Comparison of ENCODE assay signal across 11 cellular contexts in the genomic region with DNA sequence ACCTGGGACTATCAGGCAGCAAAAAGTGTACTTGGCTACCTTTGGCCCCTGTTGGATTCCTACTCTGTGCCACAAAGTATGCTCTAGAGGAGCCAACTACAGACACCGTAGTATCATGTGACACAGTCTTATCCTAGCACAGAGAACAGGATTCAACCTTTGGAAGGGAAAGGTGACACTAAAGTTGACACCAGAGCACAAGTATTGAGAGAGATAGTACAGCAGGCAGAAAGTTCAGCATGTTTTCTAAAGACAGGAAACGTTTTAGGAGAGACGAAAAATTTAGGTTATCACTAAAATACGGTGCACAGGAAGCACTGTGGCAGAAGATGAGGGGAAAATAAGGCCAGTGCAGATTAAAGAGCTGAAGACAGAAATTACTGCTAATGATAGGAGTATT. TPM values are rescaled to one million over a fixed set of nuclear protein-coding genes. Genes with fewer than 3 reads are reported as not detected.
DNase-seq lines count a peak whose midpoint lies in the region; ATAC-seq and TF ChIP-seq lines count a peak whose summit lies in the region.
"Had no signal": no experiment of that assay in that cellular context is flagged by ENCODE, and none has a peak within 500 bp of the region (broad histone marks: within the 10 kb centered on the region; RNA-seq: fewer than 3 reads in every experiment).

No MANE protein-coding gene starts in this region.

- intact Hi-C loops in spleen (cut with DNase I; ENCODE audit: low total_unique reads) = no loop called here

- no peak overlapping the region for H3K4me3 ChIP-seq in spleen

- no peaks in the 10 kb centered on the region for H3K27me3 ChIP-seq in spleen (replicated peaks in 1 of 7)

- H3K4me1 ChIP-seq in spleen = peaks cover 11 to 74% (median 42%) of the 10 kb centered on the region in 6 donors

- H3K9me3 Mint-ChIP-seq in activated naive CD8-positive, alpha-beta T cell treated with anti-CD3 and anti-CD28 coated beads, Interleukin-2, amount 10 ng/mL, durations not matched to agents 7 days and 5 days = peaks cover under 1% of the 10 kb centered on the region
- peaks cover 0 to under 1% (median 0%) of the 10 kb centered on the region in 6 donors for H3K9me3 Mint-ChIP-seq in immature natural killer cell

- WGBS in spleen, 5 donors = 33 to 46% (median 41%) methylated on average over 4 of the region's 4 CpGs

- H3K36me3 Mint-ChIP-seq in T-helper 17 cell (ENCODE audit: low read depth) = peaks cover 3% of the 10 kb centered on the region
- H3K36me3 Mint-ChIP-seq in activated naive CD8-positive, alpha-beta T cell treated with anti-CD3 and anti-CD28 coated beads, Interleukin-2, amount 10 ng/mL, durations not matched to agents 7 days and 5 days = peaks cover 28% of the 10 kb centered on the region
- peaks cover 1 to 4% (median 3%) of the 10 kb centered on the region in 3 donors for H3K36me3 Mint-ChIP-seq in immature natural killer cell

- peak overlapping the region; percentile 95 for H3K27ac Mint-ChIP-seq in T-helper 17 cell
- peak overlapping the region; percentile 84 for H3K27ac Mint-ChIP-seq in activated naive CD8-positive, alpha-beta T cell treated with anti-CD3 and anti-CD28 coated beads, Interleukin-2, amount 10 ng/mL, durations not matched to agents 7 days and 5 days
- peak overlapping the region; percentile 64 to 89 (median 77) for H3K27ac Mint-ChIP-seq in immature natural killer cell
- H3K27ac Mint-ChIP-seq: stimulated activated memory B cell treated with anti-CD40 and anti-IgM and Interleukin-4, amounts not matched to agents 10 μg/mL and 1 μg/mL and 100 μg/mL, for 72 hours had no signal

- H3K27me3 Mint-ChIP-seq in T-helper 17 cell (no peaks in the 10 kb centered on the region), immature natural killer cell (ENCODE audit: low read depth in 3 of 3) (no peaks in the 10 kb centered on the region)
- H3K27me3 Mint-ChIP-seq in activated naive CD8-positive, alpha-beta T cell treated with anti-CD3 and anti-CD28 coated beads, Interleukin-2, amount 10 ng/mL, durations not matched to agents 7 days and 5 days = no peaks in the 10 kb centered on the region
- H3K27me3 Mint-ChIP-seq: stimulated activated memory B cell treated with anti-CD40 and anti-IgM and Interleukin-4, amounts not matched to agents 10 μg/mL and 1 μg/mL and 100 μg/mL, for 72 hours had no signal

- H3K27ac ChIP-seq in spleen = peak overlapping the region in 7 of 8 donors; percentile 20 to 67 (median 49)

- peak; percentile 76 for ATAC-seq in T-helper 17 cell
- peak; percentile 70 for ATAC-seq in activated naive CD8-positive, alpha-beta T cell treated with anti-CD3 and anti-CD28 coated beads, Interleukin-2, amount 10 ng/mL, durations not matched to agents 7 days and 5 days (ENCODE audit: low read depth)
- ATAC-seq in GM19395 (IDR thresholded peaks at IDR 0.05; ENCODE audit: unreplicated experiment) = no peak

- POLR2A ChIA-PET in activated naive CD8-positive, alpha-beta T cell treated with anti-CD3 and anti-CD28 coated beads, Interleukin-2, amount 10 ng/mL, durations not matched to agents 7 days and 5 days (lab: Charles Lee) = interaction anchor here (1.5 kb wide), 1 partner anchor 18 kb away, joined by 7 read pairs; a partner anchor contains a TSS

- no peak for TF ChIP-seq POLR2A in spleen (IDR thresholded peaks at IDR 0.05)

- H3K36me3 ChIP-seq in spleen = peaks cover 0 to 30% (median 2%) of the 10 kb centered on the region in 6 donors

- TF ChIP-seq CTCF in spleen (IDR thresholded peaks at IDR 0.05 in 8 of 11, conservative IDR thresholded peaks at IDR 0.05 in 3 of 11) = no peak

- H3K9me3 ChIP-seq in T-helper 17 cell (ENCODE audit: control insufficient read depth, low read length, poor library complexity, severe bottlenecking) (no peaks in the 10 kb centered on the region), spleen (peaks cover 0 to 3% (median under 1%) of the 10 kb centered on the region in 8 donors)

- H3K4me1 Mint-ChIP-seq in T-helper 17 cell = peaks cover 46% of the 10 kb centered on the region
- peaks cover 30% of the 10 kb centered on the region for H3K4me1 Mint-ChIP-seq in activated naive CD8-positive, alpha-beta T cell treated with anti-CD3 and anti-CD28 coated beads, Interleukin-2, amount 10 ng/mL, durations not matched to agents 7 days and 5 days
- peaks cover 72 to 94% of the 10 kb centered on the region in 2 donors for H3K4me1 Mint-ChIP-seq in immature natural killer cell

- H3K4me3 Mint-ChIP-seq in T-helper 17 cell (peak overlapping the region; percentile 84), immature natural killer cell (peak overlapping the region; percentile 6 to 60 (median 42))
- peak overlapping the region; percentile 34 for H3K4me3 Mint-ChIP-seq in activated naive CD8-positive, alpha-beta T cell treated with anti-CD3 and anti-CD28 coated beads, Interleukin-2, amount 10 ng/mL, durations not matched to agents 7 days and 5 days
- H3K4me3 Mint-ChIP-seq: stimulated activated memory B cell treated with anti-CD40 and anti-IgM and Interleukin-4, amounts not matched to agents 10 μg/mL and 1 μg/mL and 100 μg/mL, for 72 hours had no signal

- no peak for DNase-seq in T-helper 17 cell
- DNase-seq in activated naive CD8-positive, alpha-beta T cell treated with anti-CD3 and anti-CD28 coated beads, Interleukin-2, amount 10 ng/mL, durations not matched to agents 7 days and 5 days = no peak
- DNase-seq in immature natural killer cell = peak in 1 of 3 donors; percentile 10
- no peak for DNase-seq in spleen
- DNase-seq in NCI-H2171 (lab: John Stamatoyannopoulos, UW) = no peak
- no peak for DNase-seq in DMS79 treated with DMSO at 0.1 percent for 48 hours (lab: John Stamatoyannopoulos, UW)
- DNase-seq: activated CD8-positive, alpha-beta memory T cell treated with anti-CD3 and anti-CD28 coated beads for 24 hours; H7; NCI-H146 had no signal

RNA-seq across cellular contexts. Expression of a gene that starts 18.6 kb away (rescaled TPM):
- total RNA-seq in T-helper 17 cell (100 to 1,000 TPM; 108 to 114 TPM), spleen (100 to 1,000 TPM in 4 of 7 donors, 10 to 100 TPM in 3; 76.4 to 162 (median 119) TPM)
- total RNA-seq in activated naive CD8-positive, alpha-beta T cell treated with anti-CD3 and anti-CD28 coated beads, Interleukin-2, amount 10 ng/mL, durations not matched to agents 7 days and 5 days = 100 to 1,000 TPM; 119 to 127 TPM
- polyA plus RNA-seq in immature natural killer cell (100 to 1,000 TPM in 2 of 3 donors, 10 to 100 TPM in 1; 81.4 to 123 (median 112) TPM), spleen (10 to 100 TPM; 13.2 to 33.3 (median 21.6) TPM)

Comparison
In these comparisons a context has a peak if more than half of its experiments do, and no peak if none do; other contexts are left out.
1. H3K4me3 Mint-ChIP-seq: peak in every context shown above with its lines; median percentile 84 in T-helper 17 cell; 42 in immature natural killer cell; 34 in activated naive CD8-positive, alpha-beta T cell treated with anti-CD3 and anti-CD28 coated beads, Interleukin-2, amount 10 ng/mL, durations not matched to agents 7 days and 5 days.